Comparison of ENCODE assay signal across 12 cellular contexts in genomic region chr20:40844285-40844684, GRCh38.
"Had no signal": no experiment of that assay in that cellular context is flagged by ENCODE, and none has a peak within 500 bp of the region (broad histone marks: within the 10 kb centered on the region; RNA-seq: fewer than 3 reads in every experiment).

No MANE protein-coding gene starts in this region.

- DNase-seq: activated CD4-positive, alpha-beta memory T cell treated with anti-CD3 and anti-CD28 coated beads, Interleukin-2, amount 10 ng/mL, durations not matched to agents 7 days and 5 days; activated CD4-positive, alpha-beta T cell treated with anti-CD3 and anti-CD28 coated beads for 36 hours; activated effector memory CD4-positive, alpha-beta T cell treated with Interleukin-2 at 50 U/mL for 16 hours; activated naive CD4-positive, alpha-beta T cell treated with anti-CD3 and anti-CD28 coated beads, Interleukin-2, amount 50 U/mL, for 16 hours; activated T-cell treated with anti-CD3 and anti-CD28 coated beads, Interleukin-2, amount 50 U/mL, for 4 hours; endodermal cell; heart right ventricle; lower lobe of right lung; midbrain had no signal

- H3K27me3 ChIP-seq: cardiac muscle cell, suprapubic skin had no signal

- H3K27ac ChIP-seq: cardiac muscle cell, gastroesophageal sphincter, heart right ventricle, lower lobe of right lung, suprapubic skin had no signal

- H3K4me3 ChIP-seq: cardiac muscle cell, gastroesophageal sphincter, heart right ventricle, lower lobe of right lung, suprapubic skin had no signal

- H3K4me1 ChIP-seq: gastroesophageal sphincter, heart right ventricle, lower lobe of right lung had no signal

- H3K9me3 ChIP-seq: lower lobe of right lung, suprapubic skin had no signal

- H3K36me3 ChIP-seq: cardiac muscle cell, gastroesophageal sphincter, heart right ventricle, lower lobe of right lung, suprapubic skin had no signal
